ENCODE assay signal across 9 cellular contexts in genomic region chr3:140842984-140843649, GRCh38.
DNase-seq lines count a peak whose midpoint lies in the region; ATAC-seq and TF ChIP-seq lines count a peak whose summit lies in the region.
"Had no signal": no experiment of that assay in that cellular context is flagged by ENCODE, and none has a peak within 500 bp of the region (broad histone marks: within the 10 kb centered on the region; RNA-seq: fewer than 3 reads in every experiment).

No MANE protein-coding gene starts in this region.

- peaks cover 34% of the 10 kb centered on the region for H3K4me1 Mint-ChIP-seq in activated B cell treated with CpG ODN at 0.5 μM for 24 hours

- H3K4me3 Mint-ChIP-seq in activated B cell treated with CpG ODN at 0.5 μM for 24 hours: peak overlapping the region; percentile 57

- H3K36me3 ChIP-seq in lower lobe of right lung (no peaks in the 10 kb centered on the region), tibial nerve (no peaks in the 10 kb centered on the region)

- H3K27ac ChIP-seq in lower lobe of right lung (no peak overlapping the region), tibial nerve (no peak overlapping the region)

- H3K27me3 ChIP-seq in lower lobe of right lung (ENCODE audit: low read depth) (no peaks in the 10 kb centered on the region), tibial nerve (no peaks in the 10 kb centered on the region)

- DNase-seq in activated B cell treated with CpG ODN at 0.5 μM for 24 hours (no peak), lower lobe of right lung (no peak), NCI-H1436 (lab: John Stamatoyannopoulos, UW) (no peak), tibial nerve (ENCODE audit: low spot score in 2 of 2) (no peak)
- no peak for DNase-seq in activated CD8-positive, alpha-beta memory T cell treated with anti-CD3 and anti-CD28 coated beads, Interleukin-2, amount 50 U/mL, for 48 hours
- DNase-seq: NCI-H774 had no signal

- no peaks in the 10 kb centered on the region for H3K9me3 Mint-ChIP-seq in activated B cell treated with CpG ODN at 0.5 μM for 24 hours

- intact Hi-C loops in activated B cell treated with CpG ODN at 0.5 μM for 24 hours (cut with micrococcal nuclease): no loop called here
- intact Hi-C loops in lower lobe of right lung (cut with DNase I): no loop called here

- POLR2A ChIA-PET in activated B cell treated with CpG ODN at 0.5 μM for 24 hours (lab: Charles Lee): no interaction called here

- H3K36me3 Mint-ChIP-seq in activated B cell treated with CpG ODN at 0.5 μM for 24 hours (ENCODE audit: low read depth): no peaks in the 10 kb centered on the region

- no peak for TF ChIP-seq EP300 in tibial nerve (IDR thresholded peaks at IDR 0.05)

- 80 to 81% methylated on average over 4 of the region's 4 CpGs for WGBS in tibial nerve, 2 donors

- peak overlapping the region; percentile 14 for H3K27ac Mint-ChIP-seq in activated B cell treated with CpG ODN at 0.5 μM for 24 hours

- no peak overlapping the region for H3K4me3 ChIP-seq in lower lobe of right lung
- H3K4me3 ChIP-seq in tibial nerve: no peak overlapping the region

- CTCF ChIA-PET in activated B cell treated with CpG ODN at 0.5 μM for 24 hours (lab: Charles Lee): no interaction called here

- H3K9me3 ChIP-seq in lower lobe of right lung: no peaks in the 10 kb centered on the region
- no peaks in the 10 kb centered on the region for H3K9me3 ChIP-seq in tibial nerve

- H3K4me1 ChIP-seq in lower lobe of right lung (no peaks in the 10 kb centered on the region), tibial nerve (no peaks in the 10 kb centered on the region)

- ATAC-seq in GM18508 (IDR thresholded peaks at IDR 0.05; ENCODE audit: insufficient read depth, unreplicated experiment) (peak; percentile 93), GM21529 (IDR thresholded peaks at IDR 0.05; ENCODE audit: unreplicated experiment) (peak; percentile 96), HG03280 (IDR thresholded peaks at IDR 0.05; ENCODE audit: unreplicated experiment) (peak; percentile 97), activated B cell treated with CpG ODN at 0.5 μM for 24 hours (ENCODE audit: low read depth) (peak; percentile 87), lower lobe of right lung (no peak)

- peaks cover 2% of the 10 kb centered on the region for H3K27me3 Mint-ChIP-seq in activated B cell treated with CpG ODN at 0.5 μM for 24 hours

- TF ChIP-seq POLR2A in tibial nerve (IDR thresholded peaks at IDR 0.05): no peak

- TF ChIP-seq CTCF in activated B cell treated with CpG ODN at 0.5 μM for 24 hours (IDR thresholded peaks at IDR 0.05) (no peak), lower lobe of right lung (IDR thresholded peaks at IDR 0.05) (no peak), tibial nerve (IDR thresholded peaks at IDR 0.05) (no peak)

Comparison
In these comparisons a context has a peak if more than half of its experiments do, and no peak if none do; other contexts are left out.
1. ATAC-seq: peak in GM18508 (single experiment), GM21529 (single experiment), HG03280 (single experiment) and activated B cell treated with CpG ODN at 0.5 μM for 24 hours (single experiment); none in lower lobe of right lung (0 of 2).